16 cellular contexts compared by ENCODE assay signal in genomic region chr10:79075418-79075817, GRCh38. TPM values are rescaled to one million over a fixed set of nuclear protein-coding genes. Genes with fewer than 3 reads are reported as not detected.
DNase-seq lines count a peak whose midpoint lies in the region; ATAC-seq, FAIRE-seq and TF ChIP-seq lines count a peak whose summit lies in the region.
"Had no signal": no experiment of that assay in that cellular context is flagged by ENCODE, and none has a peak within 500 bp of the region (broad histone marks: within the 10 kb centered on the region; RNA-seq: fewer than 3 reads in every experiment).

No MANE protein-coding gene starts in this region.

- no peak overlapping the region; the same call in 1 of the 2 replicates for H4K8ac ChIP-seq in H1 (ENCODE audit: extremely low read depth, insufficient read depth, low read length)

- H3K36me3 Mint-ChIP-seq in nephron (ENCODE audit: low read depth) = no peaks in the 10 kb centered on the region
- H3K36me3 Mint-ChIP-seq: immature natural killer cell had no signal

- H3K9ac ChIP-seq in H1 (replicated peaks in 1 of 4; ENCODE audit: extremely low read depth in 1 of 4, low read depth in 3 of 4, low read length in 3 of 4) = no peak overlapping the region; a peak in 1 of 7 replicates

- H3K23me2 ChIP-seq in H1 (ENCODE audit: low read depth, low read length) = peaks cover 12% of the 10 kb centered on the region; the same call in 1 of the 2 replicates

- H3K14ac ChIP-seq in H1 (ENCODE audit: insufficient read length) = no peak overlapping the region

- H3K36me3 ChIP-seq in Panc1 (ENCODE audit: control insufficient read depth, insufficient read depth, low read length) = no peaks in the 10 kb centered on the region
- H3K36me3 ChIP-seq in H1 (ENCODE audit: control insufficient read depth in 2 of 4, insufficient read depth in 4 of 4, low read length in 3 of 4) = no peaks in the 10 kb centered on the region
- no peaks in the 10 kb centered on the region for H3K36me3 ChIP-seq in upper lobe of right lung

- FAIRE-seq in H1 (lab: Jason Lieb, UNC) = no peak
- FAIRE-seq: bronchial epithelial cell had no signal

- peak overlapping the region; percentile 26 for H4K91ac ChIP-seq in H1 (replicated peaks; ENCODE audit: insufficient read length, low read length)

- in situ Hi-C loops in Panc1 (cut with HindIII; ENCODE audit: low pct_unique_long_range_greater_than_20kb, low sequenced_read_pairs) = no loop called here

- peak overlapping the region; percentile 6; the same call in 1 of the 2 replicates for H2BK5ac ChIP-seq in H1 (ENCODE audit: low read depth, low read length)

- TF ChIP-seq RAD21 in H1 (IDR thresholded peaks at IDR 0.05 in 1 of 2, conservative IDR thresholded peaks at IDR 0.05 in 1 of 2; ENCODE audit: low read depth in 2 of 2, low read length in 2 of 2) = no peak

- no peak overlapping the region for H3K4me2 ChIP-seq in H1 (ENCODE audit: insufficient read depth in 1 of 2, low read depth in 2 of 2, low read length in 2 of 2)

- no peak overlapping the region for H2BK15ac ChIP-seq in H1 (ENCODE audit: low read length)

- H2AK5ac ChIP-seq in H1 (ENCODE audit: low read depth, low read length) = no peak overlapping the region

- no peak overlapping the region for H3K4me3 Mint-ChIP-seq in nephron
- H3K4me3 Mint-ChIP-seq: activated CD4-positive, alpha-beta T cell treated with anti-CD3 and anti-CD28 coated beads, Interleukin-2, amount 10 ng/mL, durations not matched to agents 24 days and 14 days; immature natural killer cell had no signal

- peaks cover 46% of the 10 kb centered on the region for H3K79me1 ChIP-seq in H1 (ENCODE audit: low read depth, low read length)

- no peaks in the 10 kb centered on the region for H3K9me3 Mint-ChIP-seq in nephron
- H3K9me3 Mint-ChIP-seq: activated CD4-positive, alpha-beta T cell treated with anti-CD3 and anti-CD28 coated beads, Interleukin-2, amount 10 ng/mL, durations not matched to agents 24 days and 14 days; immature natural killer cell had no signal

- peaks cover 23 to 99% of the 10 kb centered on the region in 2 experiments for H3K79me2 ChIP-seq in H1 (ENCODE audit: control insufficient read depth in 1 of 2, insufficient read depth in 2 of 2, low read length in 2 of 2)

- H4K20me1 ChIP-seq in H1 (replicated peaks in 1 of 2; ENCODE audit: control insufficient read depth in 1 of 2, insufficient read depth in 2 of 2, low read length in 2 of 2) = peaks cover 29 to 52% of the 10 kb centered on the region in 2 experiments

- no peak overlapping the region for H3K56ac ChIP-seq in H1 (replicated peaks; ENCODE audit: insufficient read length, low read depth, low read length)

- H2BK12ac ChIP-seq in H1 (ENCODE audit: low read depth, low read length) = no peak overlapping the region

- H2BK120ac ChIP-seq in H1 (replicated peaks; ENCODE audit: low read depth, low read length) = no peak overlapping the region

- peak overlapping the region; percentile 15; the same call in 1 of the 2 replicates for H3K27ac ChIP-seq in Panc1 (ENCODE audit: low read length)
- no peak overlapping the region for H3K27ac ChIP-seq in H1 (ENCODE audit: low read depth, low read length)
- H3K27ac ChIP-seq in upper lobe of right lung = peak overlapping the region; percentile 42
- H3K27ac ChIP-seq: GM23248 had no signal

- POLR2A ChIA-PET in Panc1 (lab: Charles Lee) = interaction anchor here (0.5 kb wide), 1 partner anchor 29 kb away, joined by 5 read pairs; no protein-coding TSS in a partner anchor
- POLR2A ChIA-PET in H1 (lab: Charles Lee; ENCODE audit: partially characterized antibody) = interaction anchor here (0.8 to 1.1 kb wide), 3 partner anchors 19 to 120 kb away, joined by 3 to 4 read pairs (median 3); no protein-coding TSS in a partner anchor

- BruUV-seq in Panc1 (replicated peaks; lab: Mats Ljungman, UMichigan) = no TSS peak

- TF ChIP-seq CTCF in Panc1 (IDR thresholded peaks at IDR 0.05) (no peak), H1 (IDR thresholded peaks at IDR 0.05; ENCODE audit: control extremely low read depth in 1 of 3, insufficient read depth in 1 of 3, low read depth in 1 of 3, low read length in 3 of 3) (no peak), nephron (IDR thresholded peaks at IDR 0.05; ENCODE audit: unreplicated experiment in 3 of 3) (no peak), upper lobe of right lung (IDR thresholded peaks at IDR 0.05) (no peak)

- peaks cover 83% of the 10 kb centered on the region for H3K4me1 Mint-ChIP-seq in nephron

- 87% methylated on average over 3 of the region's 3 CpGs; no CpG with 5 or more reads in 1 of the 2 experiments for WGBS in H1 (ENCODE audit: extremely low coverage in 1 of 2, insufficient coverage in 1 of 2, insufficient read length in 1 of 2, insufficient replicate concordance in 2 of 2, low coverage in 1 of 2, low lambda C conversion rate in 2 of 2, missing lambda C conversion rate in 1 of 2), 2 experiments

- H3K27me3 Mint-ChIP-seq in nephron (ENCODE audit: low read depth) = no peaks in the 10 kb centered on the region
- H3K27me3 Mint-ChIP-seq: progenitor cell of endocrine pancreas had no signal

- TF ChIP-seq POLR2A in H1 (IDR thresholded peaks at IDR 0.05; ENCODE audit: control extremely low read depth in 1 of 2, low read depth in 2 of 2, low read length in 2 of 2) = no peak

- H3K4ac ChIP-seq in H1 (replicated peaks; ENCODE audit: insufficient read length, low read depth, low read length) = no peak overlapping the region

- no peak for TF ChIP-seq EP300 in H1 (IDR thresholded peaks at IDR 0.05; ENCODE audit: borderline replicate concordance in 1 of 2, low read depth in 2 of 2, low read length in 2 of 2)

- CTCF ChIA-PET in Panc1 (lab: Charles Lee) = no interaction called here
- CTCF ChIA-PET in H1 (lab: Charles Lee; ENCODE audit: partially characterized antibody) = interaction anchor here (0.7 to 3.7 kb wide), 16 partner anchors 11 to 119 kb away, joined by 3 to 34 read pairs (median 4); no protein-coding TSS in a partner anchor

- H2BK20ac ChIP-seq in H1 (ENCODE audit: low read length) = no peak overlapping the region

- no peak overlapping the region for H3K18ac ChIP-seq in H1 (ENCODE audit: extremely low read depth, low read length)

- H3K27ac Mint-ChIP-seq in nephron = peak overlapping the region; percentile 70 to 93 (median 85)
- H3K27ac Mint-ChIP-seq: activated CD4-positive, alpha-beta T cell treated with anti-CD3 and anti-CD28 coated beads, Interleukin-2, amount 10 ng/mL, durations not matched to agents 24 days and 14 days; progenitor cell of endocrine pancreas had no signal

- no peak overlapping the region for H2AFZ ChIP-seq in H1 (ENCODE audit: low read length)
- H2AFZ ChIP-seq: GM23248 had no signal

- DNase-seq in Panc1 (ENCODE audit: low read depth, low spot score) (no peak), H1 (ENCODE audit: low read depth in 1 of 2, low spot score in 2 of 2) (no peak), upper lobe of right lung (no peak), EL (no peak), NCI-H526 (lab: John Stamatoyannopoulos, UW) (no peak)
- DNase-seq: activated CD4-positive, alpha-beta T cell treated with anti-CD3 and anti-CD28 coated beads, Interleukin-2, amount 10 ng/mL, durations not matched to agents 24 days and 14 days; GM23248; immature natural killer cell; NCI-H2107; Right ventricle myocardium superior; stimulated activated CD8-positive, alpha-beta memory T cell treated with anti-CD3 and anti-CD28 coated beads, Interleukin-4, amount 100 ng/mL, for 48 hours; substantia nigra had no signal

- no peaks in the 10 kb centered on the region for H3K9me3 ChIP-seq in Panc1 (ENCODE audit: control insufficient read depth, insufficient read depth, low read depth, low read length)
- H3K9me3 ChIP-seq in H1 (ENCODE audit: insufficient read depth in 2 of 2, low read depth in 1 of 2, low read length in 1 of 2) = no peaks in the 10 kb centered on the region
- no peaks in the 10 kb centered on the region for H3K9me3 ChIP-seq in upper lobe of right lung

- intact Hi-C loops in Panc1 (cut with micrococcal nuclease; ENCODE audit: unreplicated experiment) = no loop called here
- intact Hi-C loops in upper lobe of right lung (cut with DNase I) = no loop called here

- no peak overlapping the region for H4K5ac ChIP-seq in H1 (ENCODE audit: insufficient read length, low read depth, low read length)

- ATAC-seq in Panc1 (no peak), upper lobe of right lung (no peak), HG03469 (IDR thresholded peaks at IDR 0.05; ENCODE audit: unreplicated experiment) (no peak)

- H3K23ac ChIP-seq in H1 (ENCODE audit: insufficient read length) = no peak overlapping the region

- H3K27me3 ChIP-seq in Panc1 (ENCODE audit: control insufficient read depth, insufficient read depth, low read length) (no peaks in the 10 kb centered on the region), H1 (replicated peaks in 1 of 4; ENCODE audit: control insufficient read depth in 3 of 4, extremely low read depth in 1 of 4, insufficient read depth in 3 of 4, low read length in 3 of 4) (no peaks in the 10 kb centered on the region; a peak in 1 of 7 replicates), upper lobe of right lung (no peaks in the 10 kb centered on the region)

- H3K4me3 ChIP-seq in Panc1 (ENCODE audit: low read depth in 2 of 2, low read length in 2 of 2) (no peak overlapping the region), H1 (ENCODE audit: extremely low read depth in 1 of 4, insufficient read depth in 2 of 4, low read depth in 3 of 4, low read length in 4 of 4) (no peak overlapping the region), upper lobe of right lung (no peak overlapping the region)
- H3K4me3 ChIP-seq: GM23248 had no signal

- peaks cover 90% of the 10 kb centered on the region for H3K4me1 ChIP-seq in Panc1 (ENCODE audit: control insufficient read depth, insufficient read depth, low read length)
- H3K4me1 ChIP-seq in H1 (replicated peaks in 1 of 4; ENCODE audit: control insufficient read depth in 3 of 4, insufficient read depth in 4 of 4, low read length in 3 of 4) = peaks cover 10 to 40% (median 30%) of the 10 kb centered on the region in 4 experiments
- peaks cover 89% of the 10 kb centered on the region for H3K4me1 ChIP-seq in upper lobe of right lung

TF ChIP-seq in H1, 55 proteins besides CTCF, POLR2A, EP300 and RAD21 (continues in another document):
- TF ChIP-seq NANOG (IDR thresholded peaks at IDR 0.05; ENCODE audit: insufficient read depth, low read depth, low read length, poor library complexity, severe bottlenecking) (no peak), SP1 (IDR thresholded peaks at IDR 0.05; ENCODE audit: low read depth, low read length) (no peak), TEAD4 (IDR thresholded peaks at IDR 0.05; ENCODE audit: low read depth, low read length) (no peak)

RNA-seq across cellular contexts. Expression of gene ZMIZ1, which starts 6.7 kb away (rescaled TPM):
- total RNA-seq in Panc1 (2021; ENCODE audit: unreplicated experiment) (34.2 TPM), upper lobe of right lung (84.7 TPM)
- 29.1 TPM for polyA plus RNA-seq in Panc1 (2012; ENCODE audit: insufficient read length)
- 28.0 and 29.7 TPM in 2 replicates for total RNA-seq in H1 (2021; fragmentation: NEBNext Ultra II Directional; extraction: Animal tissue kit (Norgen Biotek cat#: 25700))
- 8.1 and 17.1 TPM in 2 replicates for polyA plus RNA-seq in H1 (2011; rRNA removed)
- polyA plus RNA-seq in H1 (2011; cell fraction: cytosol; rRNA removed) = 7.4 TPM
- 33.0 TPM for polyA plus RNA-seq in H1 (2011; cell fraction: nucleus; rRNA removed)
- 17.4 to 25.1 TPM (median 23.6 TPM) in 4 replicates for polyA plus RNA-seq in H1 (2012, experiment 1 of 2)
- polyA plus RNA-seq in H1 (2012, experiment 2 of 2) = 13.4 TPM
- 11.4 TPM for polyA plus RNA-seq in H1 (2013, experiment 1 of 2)
- polyA plus RNA-seq in H1 (2013, experiment 2 of 2) = 10.1 TPM
- polyA minus RNA-seq in H1 (2011; rRNA and poly(A)+ RNA removed) = 9.1 and 16.3 TPM in 2 replicates
- polyA minus RNA-seq in H1 (2011; cell fraction: cytosol; rRNA and poly(A)+ RNA removed) = 19.2 TPM
- polyA minus RNA-seq in H1 (2011; cell fraction: nucleus; rRNA and poly(A)+ RNA removed) = 24.4 TPM
